Comparison of ENCODE assay signal across 1 cellular context in the genomic region with DNA sequence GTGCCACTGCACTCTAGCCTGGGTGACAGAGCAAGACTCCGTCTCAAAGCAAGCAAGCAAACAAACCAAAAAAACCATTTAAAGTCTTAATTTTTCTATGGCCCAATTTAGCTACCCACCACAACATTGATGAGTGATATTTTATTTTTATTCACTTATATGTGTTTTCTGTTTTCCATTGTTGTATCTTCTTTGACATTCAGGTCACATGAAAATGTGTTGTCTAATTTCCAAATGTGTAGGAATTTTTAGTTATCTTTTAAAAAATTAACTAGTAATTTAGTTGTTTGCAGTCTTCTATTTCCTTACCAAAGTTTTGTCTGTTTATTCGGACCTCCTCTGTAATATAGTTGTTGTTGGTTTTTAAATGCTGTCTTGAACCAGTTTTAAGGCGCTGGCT.
TF ChIP-seq lines count a peak whose summit lies in the region.

No MANE protein-coding gene starts in this region.

TF ChIP-seq in H1, 55 proteins besides CTCF, POLR2A, EP300 and RAD21:
- TF ChIP-seq NANOG (IDR thresholded peaks at IDR 0.05; ENCODE audit: insufficient read depth, low read depth, low read length, poor library complexity, severe bottlenecking) (no peak), MAX (IDR thresholded peaks at IDR 0.05) (no peak), YY1 (IDR thresholded peaks at IDR 0.05; ENCODE audit: low read depth, low read length) (no peak), BACH1 (IDR thresholded peaks at IDR 0.05; ENCODE audit: low read length) (no peak), CHD7 (IDR thresholded peaks at IDR 0.05; ENCODE audit: insufficient replicate concordance, low read length) (no peak), KDM1A (IDR thresholded peaks at IDR 0.05; ENCODE audit: borderline replicate concordance, low read length) (no peak), TCF12 (IDR thresholded peaks at IDR 0.05; ENCODE audit: low read depth, low read length) (no peak), PHF8 (conservative IDR thresholded peaks at IDR 0.05; ENCODE audit: low read depth, low read length) (no peak), SRF (IDR thresholded peaks at IDR 0.05; ENCODE audit: low read depth, low read length) (no peak), TAF7 (optimal IDR thresholded peaks at IDR 0.05; ENCODE audit: borderline replicate concordance, low read depth, low read length) (no peak), NRF1 (IDR thresholded peaks at IDR 0.05; ENCODE audit: low read depth, low read length) (no peak), CHD2 (IDR thresholded peaks at IDR 0.05; ENCODE audit: low read length) (no peak)
- TF ChIP-seq, protein P1, sequence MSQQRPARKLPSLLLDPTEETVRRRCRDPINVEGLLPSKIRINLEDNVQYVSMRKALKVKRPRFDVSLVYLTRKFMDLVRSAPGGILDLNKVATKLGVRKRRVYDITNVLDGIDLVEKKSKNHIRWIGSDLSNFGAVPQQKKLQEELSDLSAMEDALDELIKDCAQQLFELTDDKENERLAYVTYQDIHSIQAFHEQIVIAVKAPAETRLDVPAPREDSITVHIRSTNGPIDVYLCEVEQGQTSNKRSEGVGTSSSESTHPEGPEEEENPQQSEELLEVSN (IDR thresholded peaks at IDR 0.05) = no peak
